1 cellular context compared by ENCODE assay signal in genomic region chr6:69868252-69868804, GRCh38.
TF ChIP-seq lines count a peak whose summit lies in the region.

No MANE protein-coding gene starts in this region.

TF ChIP-seq in WTC11, 78 proteins besides CTCF, POLR2A, EP300 and RAD21 (continued from another document):
- TF ChIP-seq, protein P1, sequence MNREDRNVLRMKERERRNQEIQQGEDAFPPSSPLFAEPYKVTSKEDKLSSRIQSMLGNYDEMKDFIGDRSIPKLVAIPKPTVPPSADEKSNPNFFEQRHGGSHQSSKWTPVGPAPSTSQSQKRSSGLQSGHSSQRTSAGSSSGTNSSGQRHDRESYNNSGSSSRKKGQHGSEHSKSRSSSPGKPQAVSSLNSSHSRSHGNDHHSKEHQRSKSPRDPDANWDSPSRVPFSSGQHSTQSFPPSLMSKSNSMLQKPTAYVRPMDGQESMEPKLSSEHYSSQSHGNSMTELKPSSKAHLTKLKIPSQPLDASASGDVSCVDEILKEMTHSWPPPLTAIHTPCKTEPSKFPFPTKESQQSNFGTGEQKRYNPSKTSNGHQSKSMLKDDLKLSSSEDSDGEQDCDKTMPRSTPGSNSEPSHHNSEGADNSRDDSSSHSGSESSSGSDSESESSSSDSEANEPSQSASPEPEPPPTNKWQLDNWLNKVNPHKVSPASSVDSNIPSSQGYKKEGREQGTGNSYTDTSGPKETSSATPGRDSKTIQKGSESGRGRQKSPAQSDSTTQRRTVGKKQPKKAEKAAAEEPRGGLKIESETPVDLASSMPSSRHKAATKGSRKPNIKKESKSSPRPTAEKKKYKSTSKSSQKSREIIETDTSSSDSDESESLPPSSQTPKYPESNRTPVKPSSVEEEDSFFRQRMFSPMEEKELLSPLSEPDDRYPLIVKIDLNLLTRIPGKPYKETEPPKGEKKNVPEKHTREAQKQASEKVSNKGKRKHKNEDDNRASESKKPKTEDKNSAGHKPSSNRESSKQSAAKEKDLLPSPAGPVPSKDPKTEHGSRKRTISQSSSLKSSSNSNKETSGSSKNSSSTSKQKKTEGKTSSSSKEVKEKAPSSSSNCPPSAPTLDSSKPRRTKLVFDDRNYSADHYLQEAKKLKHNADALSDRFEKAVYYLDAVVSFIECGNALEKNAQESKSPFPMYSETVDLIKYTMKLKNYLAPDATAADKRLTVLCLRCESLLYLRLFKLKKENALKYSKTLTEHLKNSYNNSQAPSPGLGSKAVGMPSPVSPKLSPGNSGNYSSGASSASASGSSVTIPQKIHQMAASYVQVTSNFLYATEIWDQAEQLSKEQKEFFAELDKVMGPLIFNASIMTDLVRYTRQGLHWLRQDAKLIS (CRISPR knock-in tag; IDR thresholded peaks at IDR 0.05; ENCODE audit: borderline replicate concordance): no peak
- TF ChIP-seq CBFB (CRISPR knock-in tag; IDR thresholded peaks at IDR 0.05; ENCODE audit: low read depth) (no peak), ARID4B (CRISPR knock-in tag; IDR thresholded peaks at IDR 0.05; ENCODE audit: borderline replicate concordance) (no peak), ERG (CRISPR knock-in tag; IDR thresholded peaks at IDR 0.05) (no peak), ZBTB21 (CRISPR knock-in tag; IDR thresholded peaks at IDR 0.05; ENCODE audit: borderline replicate concordance) (no peak)
- TF ChIP-seq, protein P2, sequence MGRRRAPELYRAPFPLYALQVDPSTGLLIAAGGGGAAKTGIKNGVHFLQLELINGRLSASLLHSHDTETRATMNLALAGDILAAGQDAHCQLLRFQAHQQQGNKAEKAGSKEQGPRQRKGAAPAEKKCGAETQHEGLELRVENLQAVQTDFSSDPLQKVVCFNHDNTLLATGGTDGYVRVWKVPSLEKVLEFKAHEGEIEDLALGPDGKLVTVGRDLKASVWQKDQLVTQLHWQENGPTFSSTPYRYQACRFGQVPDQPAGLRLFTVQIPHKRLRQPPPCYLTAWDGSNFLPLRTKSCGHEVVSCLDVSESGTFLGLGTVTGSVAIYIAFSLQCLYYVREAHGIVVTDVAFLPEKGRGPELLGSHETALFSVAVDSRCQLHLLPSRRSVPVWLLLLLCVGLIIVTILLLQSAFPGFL (CRISPR knock-in tag; IDR thresholded peaks at IDR 0.05; ENCODE audit: borderline replicate concordance): no peak
TF ChIP-seq in WTC11: peak in this region for 0.
